Comparison of ENCODE assay signal across 13 cellular contexts in the genomic region with DNA sequence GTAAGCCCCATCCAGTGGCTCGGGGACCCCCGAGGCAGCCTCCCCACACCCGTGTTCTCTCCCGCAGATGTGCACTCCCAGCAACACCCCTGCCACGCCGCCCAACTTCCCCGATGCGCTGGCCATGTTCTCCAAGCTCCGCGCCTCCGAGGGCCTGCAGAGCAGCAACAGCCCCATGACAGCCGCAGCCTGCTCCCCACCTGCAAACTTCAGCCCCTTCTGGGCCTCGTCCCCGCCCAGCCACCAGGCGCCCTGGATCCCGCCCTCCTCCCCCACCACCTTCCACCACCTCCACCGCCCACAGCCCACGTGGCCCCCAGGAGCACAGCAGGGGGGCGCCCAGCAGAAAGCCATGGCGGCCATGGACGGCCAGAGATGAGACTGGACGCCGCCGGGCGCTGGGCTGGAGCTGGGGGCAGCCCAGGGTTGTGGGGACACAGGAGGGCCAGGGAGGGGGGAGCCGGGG. TPM values are rescaled to one million over a fixed set of nuclear protein-coding genes. Genes with fewer than 3 reads are reported as not detected.
DNase-seq lines count a peak whose midpoint lies in the region; ATAC-seq and TF ChIP-seq lines count a peak whose summit lies in the region.
"Had no signal": no experiment of that assay in that cellular context is flagged by ENCODE, and none has a peak within 500 bp of the region (broad histone marks: within the 10 kb centered on the region; RNA-seq: fewer than 3 reads in every experiment).

No MANE protein-coding gene starts in this region.

- H3K36me3 ChIP-seq in neutrophil, result peaks cover 36% of the 10 kb centered on the region

- H3K4me3 Mint-ChIP-seq in activated T-cell treated with anti-CD3 and anti-CD28 coated beads, Interleukin-2, amount 50 U/mL, for 72 hours, result peak overlapping the region; percentile 90 to 97

- no peaks in the 10 kb centered on the region for H3K27me3 ChIP-seq in neutrophil
- H3K27me3 ChIP-seq: dorsolateral prefrontal cortex had no signal

- DNase-seq in D341Med (ENCODE audit: low spot score), result peak; percentile 43
- peak; percentile 51 to 52 for DNase-seq in activated T-cell treated with anti-CD3 and anti-CD28 coated beads, Interleukin-2, amount 50 U/mL, for 72 hours
- DNase-seq in omental fat pad (ENCODE audit: low spot score), result no peak
- DNase-seq in OCI-M2 (lab: John Stamatoyannopoulos, UW; ENCODE audit: unreplicated experiment), result no peak
- DNase-seq: DMS 273 treated with DMSO at 0.1 percent for 48 hours; dorsolateral prefrontal cortex; mammary epithelial cell; NCI-H187; NK-92 treated with Interleukin-12 subunit alpha and Interleukin-12 subunit beta, amount 100 ng/mL, for 24 hours; T1000 had no signal

- no peak overlapping the region for H3K4me3 ChIP-seq in neutrophil (ENCODE audit: low read depth in 1 of 2, low read length in 1 of 2)
- H3K4me3 ChIP-seq: dorsolateral prefrontal cortex had no signal

- H3K4me1 ChIP-seq in neutrophil (ENCODE audit: control insufficient read depth in 1 of 2, insufficient read depth in 1 of 2, low read depth in 1 of 2, low read length in 1 of 2), result peaks cover 78 to 79% of the 10 kb centered on the region in 2 experiments

- peak; percentile 16 for TF ChIP-seq POLR2A in GM18505 (IDR thresholded peaks at IDR 0.05; ENCODE audit: borderline replicate concordance, extremely low read depth, insufficient read depth, insufficient read length)

- H3K9me3 Mint-ChIP-seq in activated T-cell treated with anti-CD3 and anti-CD28 coated beads, Interleukin-2, amount 50 U/mL, for 72 hours, result no peaks in the 10 kb centered on the region

- no peak for TF ChIP-seq CTCF in neutrophil (IDR thresholded peaks at IDR 0.05)
- no peak for TF ChIP-seq CTCF in omental fat pad (IDR thresholded peaks at IDR 0.05)

- peaks cover 21 to 28% of the 10 kb centered on the region in 2 donors for H3K36me3 Mint-ChIP-seq in activated T-cell treated with anti-CD3 and anti-CD28 coated beads, Interleukin-2, amount 50 U/mL, for 72 hours (ENCODE audit: insufficient read depth in 2 of 2)

- H3K27ac Mint-ChIP-seq in activated T-cell treated with anti-CD3 and anti-CD28 coated beads, Interleukin-2, amount 50 U/mL, for 72 hours, result peak overlapping the region; percentile 96

- H3K27ac ChIP-seq in neutrophil, result peak overlapping the region; percentile 96

- H3K9me3 ChIP-seq in neutrophil, result no peaks in the 10 kb centered on the region

- ATAC-seq in GM18505 (IDR thresholded peaks at IDR 0.05; ENCODE audit: unreplicated experiment), result no peak
- no peak for ATAC-seq in activated T-cell treated with anti-CD3 and anti-CD28 coated beads, Interleukin-2, amount 50 U/mL, for 72 hours (replicated peaks in 1 of 2)
- no peak for ATAC-seq in GM21360 (IDR thresholded peaks at IDR 0.05; ENCODE audit: unreplicated experiment)
- no peak for ATAC-seq in omental fat pad (ENCODE audit: low FRiP score)

- H3K4me1 Mint-ChIP-seq in activated T-cell treated with anti-CD3 and anti-CD28 coated beads, Interleukin-2, amount 50 U/mL, for 72 hours (ENCODE audit: low read depth), result peaks cover 66% of the 10 kb centered on the region

- no peaks in the 10 kb centered on the region for H3K27me3 Mint-ChIP-seq in activated T-cell treated with anti-CD3 and anti-CD28 coated beads, Interleukin-2, amount 50 U/mL, for 72 hours (ENCODE audit: low read depth)

RNA-seq across cellular contexts. Expression of gene UBALD2, which starts 5.0 kb away (rescaled TPM):
- 100 to 1,000 TPM; 629 to 707 TPM for total RNA-seq in activated T-cell treated with anti-CD3 and anti-CD28 coated beads, Interleukin-2, amount 50 U/mL, for 72 hours
- total RNA-seq in omental fat pad, result 10 to 100 TPM in 2 of 4 donors, 1 to 10 TPM in 2; 7.0 to 25.9 (median 13.7) TPM

RNA-seq across cellular contexts. Expression of gene RNF157, which starts 29.9 kb away (rescaled TPM):
- 100 to 1,000 TPM in 1 of 2 donors, 10 to 100 TPM in 1; 91.9 to 100 TPM for total RNA-seq in activated T-cell treated with anti-CD3 and anti-CD28 coated beads, Interleukin-2, amount 50 U/mL, for 72 hours
- total RNA-seq in omental fat pad, result 10 to 100 TPM in 3 of 4 donors, 1 to 10 TPM in 1; 8.4 to 23.5 (median 17.4) TPM
- total RNA-seq: mammary epithelial cell had no signal

RNA-seq across cellular contexts. Expression of gene QRICH2, which starts 37.9 kb away (rescaled TPM):
- total RNA-seq in activated T-cell treated with anti-CD3 and anti-CD28 coated beads, Interleukin-2, amount 50 U/mL, for 72 hours, result 1 to 10 TPM; 3.1 to 4.5 TPM
- total RNA-seq in omental fat pad, result 1 to 10 TPM; 1.2 to 1.8 (median 1.6) TPM

Comparison
In these comparisons a context has a peak if more than half of its experiments do, and no peak if none do; other contexts are left out.
1. DNase-seq: peak in D341Med (single experiment) and activated T-cell treated with anti-CD3 and anti-CD28 coated beads, Interleukin-2, amount 50 U/mL, for 72 hours (2 of 2); none in omental fat pad (single experiment) and OCI-M2 (single experiment).
2. RNA of gene UBALD2, which starts 5.0 kb away (total RNA-seq): 629 to 707 TPM in activated T-cell treated with anti-CD3 and anti-CD28 coated beads, Interleukin-2, amount 50 U/mL, for 72 hours; 7.0 to 25.9 TPM in omental fat pad; every median in the first group is over 10 times any median in the second.